Comparison of ENCODE assay signal across 17 cellular contexts in the genomic region with DNA sequence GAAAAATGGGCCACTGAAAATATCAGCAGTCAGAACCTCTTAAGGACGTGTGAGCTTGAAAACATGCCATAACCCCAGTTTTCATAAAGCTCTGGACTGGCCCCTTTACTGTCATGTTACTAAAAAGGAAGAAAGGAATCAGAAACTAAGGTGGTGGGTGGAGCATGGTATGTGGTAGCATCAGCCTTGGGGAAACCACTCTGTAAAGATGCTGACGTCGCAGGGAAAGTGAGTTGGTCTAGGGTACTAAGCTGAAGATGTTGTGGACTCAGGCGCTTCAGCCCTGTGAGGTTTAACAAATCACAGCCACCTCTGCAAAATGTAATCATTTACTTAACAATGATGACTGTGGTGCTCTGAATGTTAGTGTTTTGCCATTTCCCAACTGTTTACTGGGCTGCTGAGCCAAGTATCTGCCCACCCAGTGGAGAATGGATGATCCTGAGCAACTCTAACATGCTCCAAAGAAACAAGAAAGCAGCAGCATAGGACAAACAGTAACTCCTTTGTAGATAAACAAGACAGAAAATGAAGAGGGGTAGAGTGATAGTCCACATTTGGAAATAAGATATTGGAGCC. TPM values are rescaled to one million over a fixed set of nuclear protein-coding genes. Genes with fewer than 3 reads are reported as not detected.
DNase-seq lines count a peak whose midpoint lies in the region; ATAC-seq and TF ChIP-seq lines count a peak whose summit lies in the region.
"Had no signal": no experiment of that assay in that cellular context is flagged by ENCODE, and none has a peak within 500 bp of the region (broad histone marks: within the 10 kb centered on the region; RNA-seq: fewer than 3 reads in every experiment).

No MANE protein-coding gene starts in this region.

- peak; percentile 75 for ATAC-seq in gastroesophageal sphincter
- ATAC-seq in GM19467 (IDR thresholded peaks at IDR 0.05; ENCODE audit: unreplicated experiment) = no peak
- no peak for ATAC-seq in HG03457 (IDR thresholded peaks at IDR 0.05; ENCODE audit: unreplicated experiment)

- TF ChIP-seq POLR2A in gastroesophageal sphincter (IDR thresholded peaks at IDR 0.05) (no peak), transverse colon (IDR thresholded peaks at IDR 0.05) (no peak)

- H3K79me2 ChIP-seq in KMS-11 (ENCODE audit: insufficient read depth, low read depth) = no peaks in the 10 kb centered on the region

- H3K36me3 ChIP-seq in KMS-11 (ENCODE audit: insufficient read depth) (no peaks in the 10 kb centered on the region), gastroesophageal sphincter (no peaks in the 10 kb centered on the region), transverse colon (no peaks in the 10 kb centered on the region)
- H3K36me3 ChIP-seq: HAP-1 had no signal

- H3K4me3 ChIP-seq in KMS-11 (IDR thresholded peaks at IDR 0.05; ENCODE audit: insufficient read depth, low read depth, low read length) = no peak overlapping the region
- no peak overlapping the region for H3K4me3 ChIP-seq in gastroesophageal sphincter
- H3K4me3 ChIP-seq in transverse colon = no peak overlapping the region
- H3K4me3 ChIP-seq: HAP-1 had no signal

- TF ChIP-seq CTCF in KMS-11 (conservative IDR thresholded peaks at IDR 0.05; ENCODE audit: low read depth, low read length) (no peak), gastroesophageal sphincter (IDR thresholded peaks at IDR 0.05) (no peak), transverse colon (IDR thresholded peaks at IDR 0.05) (no peak)

- intact Hi-C loops in transverse colon (cut with DNase I; ENCODE audit: low total_unique reads) = no loop called here

- peak overlapping the region; percentile 10; the same call in 1 of the 2 replicates for H3K4me2 ChIP-seq in KMS-11

- no peaks in the 10 kb centered on the region for H3K9me3 ChIP-seq in gastroesophageal sphincter
- no peaks in the 10 kb centered on the region for H3K9me3 ChIP-seq in transverse colon
- H3K9me3 ChIP-seq: Caco-2, HAP-1 had no signal

- in situ Hi-C loops in transverse colon (cut with MboI; ENCODE audit: low pct_ligation_motif_present in 1 of 4, low pct_unique_long_range_greater_than_20kb in 1 of 4, low sequenced_read_pairs in 3 of 4) = no loop called here

- 13 to 18% methylated on average over 3 to 4 of the region's 4 CpGs for WGBS in gastroesophageal sphincter (ENCODE audit: low coverage in 1 of 2), 2 donors
- 29 to 55% methylated on average over 1 to 4 of the region's 4 CpGs for WGBS in transverse colon (ENCODE audit: low coverage in 1 of 2), 2 donors

- H4K20me1 ChIP-seq in KMS-11 (ENCODE audit: insufficient read depth) = no peaks in the 10 kb centered on the region

- H3K27ac ChIP-seq in KMS-11 = no peak overlapping the region
- H3K27ac ChIP-seq in gastroesophageal sphincter = peak overlapping the region; percentile 76 to 86 (median 80)
- peak overlapping the region; percentile 26 to 70 (median 52) for H3K27ac ChIP-seq in transverse colon

- DNase-seq in stimulated activated CD4-positive, alpha-beta T cell treated with anti-CD3 and anti-CD28 coated beads, Interleukin-15, amount 100 ng/mL, for 24 hours = peak; percentile 9
- DNase-seq in stimulated activated CD4-positive, alpha-beta T cell treated with anti-CD3 and anti-CD28 coated beads, Interleukin-4, amount 100 ng/mL, for 4 hours = no peak
- no peak for DNase-seq in transverse colon
- no peak for DNase-seq in NCI-H2029 treated with DMSO at 0.1 percent for 48 hours (lab: John Stamatoyannopoulos, UW)
- DNase-seq: Caco-2; effector CD4-positive, alpha-beta T cell; foreskin fibroblast; SIG-M5; substantia nigra had no signal

- H3K4me1 ChIP-seq in KMS-11 (ENCODE audit: low read depth, poor library complexity, severe bottlenecking) (peaks cover 22% of the 10 kb centered on the region), gastroesophageal sphincter (peaks cover 0 to 37% (median 6%) of the 10 kb centered on the region in 3 donors), transverse colon (peaks cover 0 to 5% (median 0%) of the 10 kb centered on the region in 4 donors)
- H3K4me1 ChIP-seq: Caco-2, HAP-1 had no signal

- no peak overlapping the region for H3K9ac ChIP-seq in KMS-11

- H3K27me3 ChIP-seq in KMS-11 (ENCODE audit: insufficient read depth, low read depth) (no peaks in the 10 kb centered on the region), gastroesophageal sphincter (no peaks in the 10 kb centered on the region), transverse colon (no peaks in the 10 kb centered on the region)

- TF ChIP-seq EP300 in gastroesophageal sphincter (IDR thresholded peaks at IDR 0.05) (no peak), transverse colon (IDR thresholded peaks at IDR 0.05; ENCODE audit: low read depth) (no peak)

- H2AFZ ChIP-seq in KMS-11 (ENCODE audit: low read depth) = no peak overlapping the region

RNA-seq across cellular contexts. Expression of a gene that starts 33.4 kb away (rescaled TPM):
- total RNA-seq in gastroesophageal sphincter = 1 to 10 TPM in 1 of 4 donors, under 1 TPM in 3; under 0.01 to 3.6 (median 0.60) TPM
- not detected for total RNA-seq in transverse colon
- total RNA-seq: activated naive CD4-positive, alpha-beta T cell treated with anti-CD3 and anti-CD28 coated beads, Interleukin-2, amount 50 U/mL, for 72 hours; Caco-2; HT1080; lung microvascular endothelial cell had no signal

RNA-seq across cellular contexts. Expression of a gene that starts 49.6 kb away (rescaled TPM):
- 1 to 10 TPM in 2 of 4 donors, under 1 TPM in 2; 0.16 to 3.5 (median 1.2) TPM for total RNA-seq in gastroesophageal sphincter
- under 1 TPM in 1 of 4 donors, not detected in 3; 0.41 TPM for total RNA-seq in transverse colon
- total RNA-seq: lung microvascular endothelial cell had no signal
